ENCODE assay signal across 28 cellular contexts in the genomic region with DNA sequence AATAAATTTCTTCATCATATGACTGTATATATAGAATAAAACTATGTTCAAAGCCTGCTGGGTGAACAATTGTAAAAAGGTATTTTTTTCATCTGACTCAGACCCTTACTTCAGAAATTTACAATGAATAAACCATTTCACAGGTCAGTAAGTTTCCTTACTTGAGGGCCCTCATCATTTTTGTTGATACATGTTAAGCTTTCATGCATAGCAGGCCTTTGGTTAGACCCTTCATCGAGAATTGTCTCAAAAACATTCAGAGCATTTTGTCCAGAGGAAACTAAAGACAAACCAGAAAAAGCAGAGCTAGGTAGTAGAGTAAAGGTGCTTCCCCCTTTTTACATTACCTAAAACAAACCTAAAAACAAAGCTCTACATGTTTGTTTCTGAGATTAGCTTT. TPM values are rescaled to one million over a fixed set of nuclear protein-coding genes. Genes with fewer than 3 reads are reported as not detected.
DNase-seq lines count a peak whose midpoint lies in the region; ATAC-seq and TF ChIP-seq lines count a peak whose summit lies in the region.
"Had no signal": no experiment of that assay in that cellular context is flagged by ENCODE, and none has a peak within 500 bp of the region (broad histone marks: within the 10 kb centered on the region; RNA-seq: fewer than 3 reads in every experiment).

No MANE protein-coding gene starts in this region.

- POLR2A ChIA-PET in IMR-90 (lab: Charles Lee; ENCODE audit: unreplicated experiment): interaction anchor here (0.6 kb wide), 2 partner anchors 88 to 96 kb away, joined by 3 read pairs; no protein-coding TSS in a partner anchor
- POLR2A ChIA-PET in naive thymus-derived CD4-positive, alpha-beta T cell (lab: Charles Lee): interaction anchor here (1.4 kb wide), 1 partner anchor 46 kb away, joined by 5 read pairs; the partner anchor contains the start of gene FNDC3A

- no peak overlapping the region for H3K27ac Mint-ChIP-seq in endodermal cell
- no peak overlapping the region for H3K27ac Mint-ChIP-seq in naive thymus-derived CD4-positive, alpha-beta T cell
- H3K27ac Mint-ChIP-seq: activated naive CD4-positive, alpha-beta T cell treated with anti-CD3 and anti-CD28 coated beads, Interleukin-2, amount 10 ng/mL, durations not matched to agents 7 days and 5 days; CD4-positive, CD25-positive, alpha-beta regulatory T cell; nephron; stimulated activated effector memory CD8-positive, alpha-beta T cell treated with anti-CD3 and anti-CD28 coated beads, Interleukin-12 subunit alpha, Interleukin-12 subunit beta, amount 100 ng/mL, for 72 hours; T-cell had no signal

- H3K27ac ChIP-seq in IMR-90 (ENCODE audit: insufficient read depth, low read length) (peak overlapping the region; percentile 11; the same call in 1 of the 2 replicates), endodermal cell (ENCODE audit: low read depth, low read length) (no peak overlapping the region)
- no peak overlapping the region for H3K27ac ChIP-seq in naive thymus-derived CD4-positive, alpha-beta T cell (ENCODE audit: low read depth, low read length)
- H3K27ac ChIP-seq: ascending aorta, gastrocnemius medialis, vagina had no signal

- H3K4me1 Mint-ChIP-seq in endodermal cell: peaks cover 3% of the 10 kb centered on the region
- peaks cover 0 to 6% (median 2%) of the 10 kb centered on the region in 7 donors for H3K4me1 Mint-ChIP-seq in naive thymus-derived CD4-positive, alpha-beta T cell
- H3K4me1 Mint-ChIP-seq: activated naive CD4-positive, alpha-beta T cell treated with anti-CD3 and anti-CD28 coated beads, Interleukin-2, amount 10 ng/mL, durations not matched to agents 7 days and 5 days; nephron had no signal

- peak overlapping the region; percentile 6; the same call in 1 of the 2 replicates for H3K4ac ChIP-seq in IMR-90 (ENCODE audit: low read depth, low read length)

- no peak for TF ChIP-seq RAD21 in IMR-90 (IDR thresholded peaks at IDR 0.05; ENCODE audit: low read length)

- peak overlapping the region; percentile 73 for H2BK120ac ChIP-seq in IMR-90 (ENCODE audit: low read depth, low read length)

- ATAC-seq in IMR-90 (ENCODE audit: low read depth) (no peak), mucosa of descending colon (no peak), HG03097 (IDR thresholded peaks at IDR 0.05; ENCODE audit: low FRiP score, unreplicated experiment) (no peak), left ventricle myocardium superior (no peak)
- ATAC-seq in naive thymus-derived CD4-positive, alpha-beta T cell: no peak
- ATAC-seq: gastrocnemius medialis, K562, left cardiac atrium, T-cell had no signal

- H3K36me3 ChIP-seq in IMR-90 (ENCODE audit: control insufficient read depth, insufficient read depth, low read length) (peaks cover 4% of the 10 kb centered on the region), endodermal cell (ENCODE audit: control insufficient read depth, insufficient read depth, low read length) (no peaks in the 10 kb centered on the region), mucosa of descending colon (ENCODE audit: low read depth) (no peaks in the 10 kb centered on the region)
- H3K36me3 ChIP-seq in naive thymus-derived CD4-positive, alpha-beta T cell (ENCODE audit: control insufficient read depth in 2 of 3, insufficient read depth in 3 of 3, low read length in 3 of 3): peaks cover 0 to 9% (median 0%) of the 10 kb centered on the region in 3 experiments
- H3K36me3 ChIP-seq: ascending aorta, gastrocnemius medialis, vagina had no signal

- no peak overlapping the region for H2AFZ ChIP-seq in IMR-90 (replicated peaks; ENCODE audit: low read length, poor library complexity)

- H3K27me3 ChIP-seq in IMR-90 (ENCODE audit: control insufficient read depth, insufficient read depth, low read length) (no peaks in the 10 kb centered on the region), endodermal cell (ENCODE audit: control insufficient read depth, insufficient read depth, low read length, poor library complexity, severe bottlenecking) (no peaks in the 10 kb centered on the region)
- H3K27me3 ChIP-seq in naive thymus-derived CD4-positive, alpha-beta T cell (ENCODE audit: control insufficient read depth in 2 of 2, insufficient read depth in 2 of 2, low read length in 2 of 2): no peaks in the 10 kb centered on the region
- H3K27me3 ChIP-seq: ascending aorta, gastrocnemius medialis, vagina had no signal

- H4K20me1 ChIP-seq in IMR-90 (ENCODE audit: insufficient read depth, low read length): no peaks in the 10 kb centered on the region

- peak overlapping the region; percentile 4; the same call in 1 of the 2 replicates for H3K4me2 ChIP-seq in IMR-90 (ENCODE audit: low read depth, low read length)

- H3K4me3 ChIP-seq in IMR-90 (ENCODE audit: insufficient read depth, low read depth, low read length) (no peak overlapping the region), endodermal cell (ENCODE audit: low read length) (peak overlapping the region; percentile 31), mucosa of descending colon (no peak overlapping the region)
- H3K4me3 ChIP-seq in naive thymus-derived CD4-positive, alpha-beta T cell (ENCODE audit: low read length): no peak overlapping the region
- H3K4me3 ChIP-seq: ascending aorta, gastrocnemius medialis, K562, vagina had no signal

- peak overlapping the region; percentile 92 for H2BK5ac ChIP-seq in IMR-90 (ENCODE audit: low read depth, low read length, poor library complexity, severe bottlenecking)

- no CpG with 5 or more reads among the region's 1 CpG for WGBS in IMR-90 (ENCODE audit: extremely low coverage in 2 of 2, insufficient read length in 1 of 2), 2 experiments
- 100% methylated on average over 1 of the region's 1 CpG; no CpG with 5 or more reads in 1 of the 2 experiments for WGBS in endodermal cell (ENCODE audit: insufficient coverage in 1 of 2, insufficient read length in 1 of 2), 2 experiments

- intact Hi-C loops in IMR-90 (cut with micrococcal nuclease): no loop called here
- intact Hi-C loops in mucosa of descending colon (cut with DNase I, micrococcal nuclease): no loop called here
- intact Hi-C loops in naive thymus-derived CD4-positive, alpha-beta T cell (cut with micrococcal nuclease): no loop called here
- intact Hi-C loops in left ventricle myocardium superior (cut with micrococcal nuclease): no loop called here

- DNase-seq in ACHN: peak; percentile 10
- DNase-seq in IMR-90: no peak
- no peak for DNase-seq in endodermal cell
- DNase-seq in kidney tubule cell (ENCODE audit: low spot score): peak; percentile 80
- DNase-seq in mucosa of descending colon: no peak
- DNase-seq in naive thymus-derived CD4-positive, alpha-beta T cell: no peak
- DNase-seq in left ventricle myocardium superior: no peak
- DNase-seq: activated CD4-positive, alpha-beta T cell treated with anti-CD3 and anti-CD28 coated beads for 1 hour; activated CD8-positive, alpha-beta memory T cell treated with anti-CD3 and anti-CD28 coated beads for 24 hours; activated naive CD4-positive, alpha-beta T cell treated with anti-CD3 and anti-CD28 coated beads, Interleukin-2, amount 10 ng/mL, durations not matched to agents 7 days and 5 days; activated T-cell treated with anti-CD3 and anti-CD28 coated beads, Interleukin-2, amount 50 U/mL, for 48 hours; CD4-positive, CD25-positive, alpha-beta regulatory T cell; cerebellar nuclear complex; gastrocnemius medialis; hypothalamus; left cardiac atrium; MV-4-11; NCI-H1694 treated with DMSO at 0.1 percent for 48 hours; posterior cingulate gyrus; SIG-M5; stimulated activated CD4-positive, alpha-beta T cell treated with anti-CD3 and anti-CD28 coated beads, Interleukin-1b, Interleukin-23, amount 100 ng/mL, for 48 hours; T-cell had no signal

- H3K36me3 Mint-ChIP-seq in endodermal cell (ENCODE audit: low read depth): peaks cover 64% of the 10 kb centered on the region
- H3K36me3 Mint-ChIP-seq in naive thymus-derived CD4-positive, alpha-beta T cell: peaks cover 4 to 46% (median 38%) of the 10 kb centered on the region in 5 donors

- H3K9me3 Mint-ChIP-seq in endodermal cell: peaks cover 57% of the 10 kb centered on the region
- peaks cover 0 to 10% (median 3%) of the 10 kb centered on the region in 11 donors for H3K9me3 Mint-ChIP-seq in naive thymus-derived CD4-positive, alpha-beta T cell
- H3K9me3 Mint-ChIP-seq: stimulated activated effector memory CD8-positive, alpha-beta T cell treated with anti-CD3 and anti-CD28 coated beads, Interleukin-12 subunit alpha, Interleukin-12 subunit beta, amount 100 ng/mL, for 72 hours had no signal

- peak overlapping the region in 1 of 2 experiments; percentile 66; a peak in 3 of 4 replicates for H4K8ac ChIP-seq in IMR-90 (ENCODE audit: low read depth in 2 of 2, low read length in 2 of 2)

- H3K14ac ChIP-seq in IMR-90 (replicated peaks; ENCODE audit: low read depth, low read length): 0 out of 2 replicates have a peak overlapping the region, but pooled peaks have one; percentile 25

- dilution Hi-C loops in IMR-90 (cut with HindIII; ENCODE audit: low sequenced_read_pairs, unreplicated experiment): no loop called here

- H3K4me1 ChIP-seq in IMR-90 (ENCODE audit: control insufficient read depth, insufficient read depth, low read length) (peaks cover 10% of the 10 kb centered on the region), endodermal cell (ENCODE audit: control insufficient read depth, insufficient read depth, low read length) (no peaks in the 10 kb centered on the region), mucosa of descending colon (ENCODE audit: low read depth) (no peaks in the 10 kb centered on the region)
- no peaks in the 10 kb centered on the region for H3K4me1 ChIP-seq in naive thymus-derived CD4-positive, alpha-beta T cell (ENCODE audit: control insufficient read depth in 2 of 2, insufficient read depth in 2 of 2, low read length in 2 of 2)
- H3K4me1 ChIP-seq: ascending aorta, gastrocnemius medialis, vagina had no signal

- BruUV-seq in IMR-90 (replicated peaks; lab: Mats Ljungman, UMichigan): no TSS peak

- no peak for TF ChIP-seq POLR2A in IMR-90 (IDR thresholded peaks at IDR 0.05; ENCODE audit: low read depth, low read length)

- H3K9me3 ChIP-seq in IMR-90 (ENCODE audit: control insufficient read depth, insufficient read depth, low read length): no peaks in the 10 kb centered on the region
- peaks cover 55% of the 10 kb centered on the region for H3K9me3 ChIP-seq in endodermal cell (ENCODE audit: control insufficient read depth, low read length)
- no peaks in the 10 kb centered on the region for H3K9me3 ChIP-seq in mucosa of descending colon
- no peaks in the 10 kb centered on the region for H3K9me3 ChIP-seq in naive thymus-derived CD4-positive, alpha-beta T cell (ENCODE audit: control insufficient read depth in 2 of 3, low read length in 3 of 3)
- H3K9me3 ChIP-seq: gastrocnemius medialis, vagina had no signal

- H2AK5ac ChIP-seq in IMR-90 (ENCODE audit: low read depth, low read length): no peak overlapping the region

- H3K79me1 ChIP-seq in IMR-90 (ENCODE audit: low read depth in 1 of 2, low read length in 2 of 2): peaks cover 3 to 22% of the 10 kb centered on the region in 2 experiments

- H4K5ac ChIP-seq in IMR-90 (ENCODE audit: low read depth, low read length): peak overlapping the region; percentile 63; the same call in 1 of the 2 replicates

- peak overlapping the region; percentile 50; the same call in 1 of the 2 replicates for H3K18ac ChIP-seq in IMR-90 (ENCODE audit: low read depth, low read length)

- peak overlapping the region; percentile 36; the same call in 1 of the 3 replicates for H2BK15ac ChIP-seq in IMR-90 (ENCODE audit: low read depth, low read length)

- no peak overlapping the region for H2AK9ac ChIP-seq in IMR-90 (replicated peaks; ENCODE audit: low read depth, low read length, poor library complexity)

- CTCF ChIA-PET in IMR-90 (lab: Yijun Ruan, JAX): no interaction called here
- CTCF ChIA-PET in naive thymus-derived CD4-positive, alpha-beta T cell (lab: Charles Lee): no interaction called here

- peak overlapping the region; percentile 32 for H3K56ac ChIP-seq in IMR-90 (ENCODE audit: extremely low read depth, insufficient read depth, low read length)

- TF ChIP-seq CTCF in IMR-90 (conservative IDR thresholded peaks at IDR 0.05; ENCODE audit: low read depth, low read length): no peak
- no peak for TF ChIP-seq CTCF in endodermal cell (conservative IDR thresholded peaks at IDR 0.05)
- no peak for TF ChIP-seq CTCF in mucosa of descending colon (IDR thresholded peaks at IDR 0.05)

- in situ Hi-C loops in ACHN (cut with HindIII; ENCODE audit: low pct_ligation_motif_present, low pct_unique_long_range_greater_than_20kb, low sequenced_read_pairs): no loop called here
- in situ Hi-C loops in IMR-90 (cut with MboI; ENCODE audit: low sequenced_read_pairs): no loop called here

- peak overlapping the region; percentile 41; the same call in 1 of the 2 replicates for H3K23ac ChIP-seq in IMR-90 (ENCODE audit: low read depth, low read length)

- no peaks in the 10 kb centered on the region for H3K9me1 ChIP-seq in IMR-90 (ENCODE audit: insufficient read depth, low read length)

- no peak overlapping the region for H3K4me3 Mint-ChIP-seq in endodermal cell
- H3K4me3 Mint-ChIP-seq in naive thymus-derived CD4-positive, alpha-beta T cell: no peak overlapping the region
- H3K4me3 Mint-ChIP-seq: activated naive CD4-positive, alpha-beta T cell treated with anti-CD3 and anti-CD28 coated beads, Interleukin-2, amount 10 ng/mL, durations not matched to agents 7 days and 5 days; CD4-positive, CD25-positive, alpha-beta regulatory T cell; nephron; T-cell had no signal

- peak overlapping the region; percentile 26; the same call in 1 of the 2 replicates for H4K91ac ChIP-seq in IMR-90 (ENCODE audit: insufficient read depth, low read depth, low read length)

- no peaks in the 10 kb centered on the region for H3K27me3 Mint-ChIP-seq in endodermal cell (ENCODE audit: insufficient read depth)
- H3K27me3 Mint-ChIP-seq in naive thymus-derived CD4-positive, alpha-beta T cell: no peaks in the 10 kb centered on the region
- H3K27me3 Mint-ChIP-seq: activated naive CD4-positive, alpha-beta T cell treated with anti-CD3 and anti-CD28 coated beads, Interleukin-2, amount 10 ng/mL, durations not matched to agents 7 days and 5 days; CD4-positive, CD25-positive, alpha-beta regulatory T cell; T-cell had no signal

- H2BK20ac ChIP-seq in IMR-90 (ENCODE audit: low read depth, low read length): peak overlapping the region; percentile 53; the same call in 1 of the 2 replicates

- H3K9ac ChIP-seq in IMR-90 (ENCODE audit: low read depth, low read length) (no peak overlapping the region), endodermal cell (ENCODE audit: extremely low read depth, low read length, poor library complexity, severe bottlenecking) (no peak overlapping the region)

RNA-seq across cellular contexts. Expression of gene FNDC3A, which starts 46.2 kb away (rescaled TPM):
- total RNA-seq in IMR-90 (2012; rRNA removed) (60.4 and 72.8 TPM in 2 replicates), endodermal cell (10 to 100 TPM; 42.2 to 42.8 TPM), mucosa of descending colon (10 to 100 TPM; 46.6 to 63.6 (median 47.3) TPM), left ventricle myocardium superior (18.4 TPM)
- 23.9 and 29.2 TPM in 2 replicates for polyA plus RNA-seq in IMR-90 (2012; rRNA removed)
- polyA plus RNA-seq in IMR-90 (2012; cell fraction: cytosol; rRNA removed): 6.0 and 7.3 TPM in 2 replicates
- 7.8 and 56.8 TPM in 2 replicates for polyA plus RNA-seq in IMR-90 (2012; cell fraction: nucleus; rRNA removed; ENCODE audit: low replicate concordance)
- 46.0 TPM for polyA plus RNA-seq in endodermal cell (2013, experiment 1 of 2)
- 52.0 TPM for polyA plus RNA-seq in endodermal cell (2013, experiment 2 of 2)
- total RNA-seq in naive thymus-derived CD4-positive, alpha-beta T cell: 10 to 100 TPM; 34.2 to 46.4 (median 39.1) TPM
- polyA plus RNA-seq in naive thymus-derived CD4-positive, alpha-beta T cell: 10 to 100 TPM; 12.0 to 12.2 TPM

Comparison
In these comparisons a context has a peak if more than half of its experiments do, and no peak if none do; other contexts are left out.
1. DNase-seq: peak in ACHN (single experiment) and kidney tubule cell (single experiment); none in IMR-90 (single experiment), endodermal cell (single experiment), mucosa of descending colon (0 of 3), naive thymus-derived CD4-positive, alpha-beta T cell (0 of 9) and left ventricle myocardium superior (single experiment).